Comparison of ENCODE assay signal across 30 cellular contexts in genomic region chr15:33600161-33600560, GRCh38.
"Had no signal": no experiment of that assay in that cellular context is flagged by ENCODE, and none has a peak within 500 bp of the region (broad histone marks: within the 10 kb centered on the region; RNA-seq: fewer than 3 reads in every experiment).

No MANE protein-coding gene starts in this region.

- H3K27me3 ChIP-seq: ascending aorta, breast epithelium, cardiac muscle cell, colonic mucosa, dorsolateral prefrontal cortex had no signal

- H3K4me1 ChIP-seq: ascending aorta, breast epithelium, colonic mucosa had no signal

- ATAC-seq: activated naive CD4-positive, alpha-beta T cell treated with anti-CD3 and anti-CD28 coated beads, Interleukin-2, amount 50 U/mL, for 72 hours; activated T-cell treated with anti-CD3 and anti-CD28 coated beads, Interleukin-2, amount 50 U/mL, for 72 hours; esophagus mucosa; T-helper 17 cell had no signal

- H3K27me3 Mint-ChIP-seq: activated CD4-positive, alpha-beta memory T cell treated with anti-CD3 and anti-CD28 coated beads, Interleukin-2, amount 10 ng/mL, durations not matched to agents 7 days and 5 days; activated CD4-positive, alpha-beta T cell treated with anti-CD3 and anti-CD28 coated beads, Interleukin-2, amount 10 ng/mL, durations not matched to agents 7 days and 5 days; activated naive CD4-positive, alpha-beta T cell treated with anti-CD3 and anti-CD28 coated beads, Interleukin-2, amount 10 ng/mL, durations not matched to agents 7 days and 5 days; activated naive CD8-positive, alpha-beta T cell treated with anti-CD3 and anti-CD28 coated beads, Interleukin-2, amount 10 ng/mL, durations not matched to agents 7 days and 5 days; activated T-cell treated with anti-CD3 and anti-CD28 coated beads, Interleukin-2, amount 50 U/mL, for 24 hours had no signal

- DNase-seq: activated CD4-positive, alpha-beta memory T cell treated with anti-CD3 and anti-CD28 coated beads, Interleukin-2, amount 10 ng/mL, durations not matched to agents 7 days and 5 days; activated CD4-positive, alpha-beta T cell treated with anti-CD3 and anti-CD28 coated beads for 1 hour; activated CD4-positive, alpha-beta T cell treated with anti-CD3 and anti-CD28 coated beads for 4 hours; activated CD4-positive, alpha-beta T cell treated with anti-CD3 and anti-CD28 coated beads, Interleukin-2, amount 10 ng/mL, durations not matched to agents 7 days and 5 days; activated CD4-positive, alpha-beta T cell treated with anti-CD3 and anti-CD28 coated beads, Interleukin-2, amount 50 U/mL, for 4 hours; activated CD8-positive, alpha-beta memory T cell treated with anti-CD3 and anti-CD28 coated beads, Interleukin-2, amount 50 U/mL, for 48 hours; activated gamma-delta T cell; activated naive CD4-positive, alpha-beta T cell; activated naive CD4-positive, alpha-beta T cell treated with anti-CD3 and anti-CD28 coated beads, Interleukin-2, amount 10 ng/mL, durations not matched to agents 7 days and 5 days; activated naive CD8-positive, alpha-beta T cell treated with anti-CD3 and anti-CD28 coated beads, Interleukin-2, amount 10 ng/mL, durations not matched to agents 7 days and 5 days; activated T-cell treated with anti-CD3 and anti-CD28 coated beads for 4 hours; activated T-cell treated with anti-CD3 and anti-CD28 coated beads, Interleukin-2, amount 50 U/mL, for 24 hours; activated T-cell treated with anti-CD3 and anti-CD28 coated beads, Interleukin-2, amount 50 U/mL, for 72 hours; central memory CD4-positive, alpha-beta T cell; cerebellar nuclear complex; colonic mucosa; dorsolateral prefrontal cortex; effector memory CD4-positive, alpha-beta T cell; endodermal cell; foreskin fibroblast; head of caudate nucleus; T-helper 17 cell; T1000 had no signal

- H3K4me1 Mint-ChIP-seq: activated CD4-positive, alpha-beta memory T cell treated with anti-CD3 and anti-CD28 coated beads, Interleukin-2, amount 10 ng/mL, durations not matched to agents 7 days and 5 days; activated CD4-positive, alpha-beta T cell treated with anti-CD3 and anti-CD28 coated beads, Interleukin-2, amount 10 ng/mL, durations not matched to agents 7 days and 5 days; activated naive CD4-positive, alpha-beta T cell treated with anti-CD3 and anti-CD28 coated beads, Interleukin-2, amount 10 ng/mL, durations not matched to agents 7 days and 5 days; activated naive CD8-positive, alpha-beta T cell treated with anti-CD3 and anti-CD28 coated beads, Interleukin-2, amount 10 ng/mL, durations not matched to agents 7 days and 5 days; brain; T-helper 17 cell had no signal

- H3K27ac Mint-ChIP-seq: activated CD4-positive, alpha-beta memory T cell treated with anti-CD3 and anti-CD28 coated beads, Interleukin-2, amount 10 ng/mL, durations not matched to agents 7 days and 5 days; activated CD4-positive, alpha-beta T cell treated with anti-CD3 and anti-CD28 coated beads, Interleukin-2, amount 10 ng/mL, durations not matched to agents 7 days and 5 days; activated naive CD4-positive, alpha-beta T cell treated with anti-CD3 and anti-CD28 coated beads, Interleukin-2, amount 10 ng/mL, durations not matched to agents 7 days and 5 days; activated naive CD4-positive, alpha-beta T cell treated with anti-CD3 and anti-CD28 coated beads, Interleukin-2, amount 50 U/mL, for 72 hours; activated naive CD8-positive, alpha-beta T cell treated with anti-CD3 and anti-CD28 coated beads, Interleukin-2, amount 10 ng/mL, durations not matched to agents 7 days and 5 days; activated T-cell treated with anti-CD3 and anti-CD28 coated beads, Interleukin-2, amount 50 U/mL, for 24 hours; activated T-cell treated with anti-CD3 and anti-CD28 coated beads, Interleukin-2, amount 50 U/mL, for 72 hours; brain; endodermal cell; T-helper 17 cell; T-helper 2 cell treated with Interferon-gamma antibody and Interleukin-4, amounts not matched to agents 5 μg/mL and 100 μg/mL, for 36 hours had no signal

- H3K36me3 Mint-ChIP-seq: activated naive CD4-positive, alpha-beta T cell treated with anti-CD3 and anti-CD28 coated beads, Interleukin-2, amount 10 ng/mL, durations not matched to agents 7 days and 5 days; activated naive CD4-positive, alpha-beta T cell treated with anti-CD3 and anti-CD28 coated beads, Interleukin-2, amount 50 U/mL, for 72 hours; activated naive CD8-positive, alpha-beta T cell treated with anti-CD3 and anti-CD28 coated beads, Interleukin-2, amount 10 ng/mL, durations not matched to agents 7 days and 5 days had no signal

- H3K9me3 Mint-ChIP-seq: activated CD4-positive, alpha-beta memory T cell treated with anti-CD3 and anti-CD28 coated beads, Interleukin-2, amount 10 ng/mL, durations not matched to agents 7 days and 5 days; activated naive CD4-positive, alpha-beta T cell treated with anti-CD3 and anti-CD28 coated beads, Interleukin-2, amount 10 ng/mL, durations not matched to agents 7 days and 5 days; activated T-cell treated with anti-CD3 and anti-CD28 coated beads, Interleukin-2, amount 50 U/mL, for 24 hours; brain; T-helper 2 cell treated with Interferon-gamma antibody and Interleukin-4, amounts not matched to agents 5 μg/mL and 100 μg/mL, for 36 hours had no signal

- H3K4me3 ChIP-seq: ascending aorta, breast epithelium, cardiac muscle cell, colonic mucosa, dorsolateral prefrontal cortex had no signal

- H3K4me3 Mint-ChIP-seq: activated CD4-positive, alpha-beta memory T cell treated with anti-CD3 and anti-CD28 coated beads, Interleukin-2, amount 10 ng/mL, durations not matched to agents 7 days and 5 days; activated CD4-positive, alpha-beta T cell treated with anti-CD3 and anti-CD28 coated beads, Interleukin-2, amount 10 ng/mL, durations not matched to agents 7 days and 5 days; activated naive CD4-positive, alpha-beta T cell treated with anti-CD3 and anti-CD28 coated beads, Interleukin-2, amount 10 ng/mL, durations not matched to agents 7 days and 5 days; activated naive CD8-positive, alpha-beta T cell treated with anti-CD3 and anti-CD28 coated beads, Interleukin-2, amount 10 ng/mL, durations not matched to agents 7 days and 5 days; activated T-cell treated with anti-CD3 and anti-CD28 coated beads, Interleukin-2, amount 50 U/mL, for 24 hours; activated T-cell treated with anti-CD3 and anti-CD28 coated beads, Interleukin-2, amount 50 U/mL, for 72 hours; brain; endodermal cell; T-helper 17 cell; T-helper 2 cell treated with Interferon-gamma antibody and Interleukin-4, amounts not matched to agents 5 μg/mL and 100 μg/mL, for 36 hours had no signal

- H3K27ac ChIP-seq: ascending aorta, breast epithelium, cardiac muscle cell, colonic mucosa, dorsolateral prefrontal cortex had no signal

- H3K36me3 ChIP-seq: ascending aorta, breast epithelium, cardiac muscle cell, colonic mucosa had no signal

- H3K9me3 ChIP-seq: ascending aorta, breast epithelium, colonic mucosa had no signal
